Comparison of ENCODE assay signal across 10 cellular contexts in genomic region chr1:32742956-32743355, GRCh38. TPM values are rescaled to one million over a fixed set of nuclear protein-coding genes. Genes with fewer than 3 reads are reported as not detected.
DNase-seq lines count a peak whose midpoint lies in the region; ATAC-seq and TF ChIP-seq lines count a peak whose summit lies in the region.
"Had no signal": no experiment of that assay in that cellular context is flagged by ENCODE, and none has a peak within 500 bp of the region (broad histone marks: within the 10 kb centered on the region; RNA-seq: fewer than 3 reads in every experiment).

No MANE protein-coding gene starts in this region.

- DNase-seq in activated CD4-positive, alpha-beta T cell treated with anti-CD3 and anti-CD28 coated beads, Interleukin-2, amount 10 ng/mL, durations not matched to agents 24 days and 14 days = no peak
- DNase-seq in activated CD4-positive, alpha-beta T cell treated with anti-CD3 and anti-CD28 coated beads, Interleukin-2, amount 50 U/mL, for 1 hour = no peak
- no peak for DNase-seq in astrocyte of the cerebellum (ENCODE audit: low read depth)
- DNase-seq in AG20443 (ENCODE audit: low spot score) = no peak
- DNase-seq: CD4-positive, CD25-positive, alpha-beta regulatory T cell; NCI-H524 treated with DMSO at 0.1 percent for 48 hours had no signal

- H3K36me3 Mint-ChIP-seq in activated CD4-positive, alpha-beta T cell treated with anti-CD3 and anti-CD28 coated beads, Interleukin-2, amount 10 ng/mL, durations not matched to agents 24 days and 14 days (ENCODE audit: low read depth) = no peaks in the 10 kb centered on the region
- H3K36me3 Mint-ChIP-seq: CD4-positive, CD25-positive, alpha-beta regulatory T cell had no signal

- H3K27ac Mint-ChIP-seq in activated CD4-positive, alpha-beta T cell treated with anti-CD3 and anti-CD28 coated beads, Interleukin-2, amount 10 ng/mL, durations not matched to agents 24 days and 14 days = no peak overlapping the region
- H3K27ac Mint-ChIP-seq: CD4-positive, CD25-positive, alpha-beta regulatory T cell had no signal

- no peak overlapping the region for H3K9ac ChIP-seq in liver (ENCODE audit: low read depth in 1 of 2, low read length in 2 of 2)

- no peaks in the 10 kb centered on the region for H3K9me3 Mint-ChIP-seq in activated CD4-positive, alpha-beta T cell treated with anti-CD3 and anti-CD28 coated beads, Interleukin-2, amount 10 ng/mL, durations not matched to agents 24 days and 14 days

- in situ Hi-C loops in astrocyte of the cerebellum (cut with HindIII; ENCODE audit: low sequenced_read_pairs) = no loop called here

- H3K36me3 ChIP-seq in liver (ENCODE audit: control insufficient read depth in 4 of 4, insufficient read depth in 3 of 4, low read depth in 1 of 4, low read length in 3 of 4) (no peaks in the 10 kb centered on the region), thymus (ENCODE audit: control insufficient read depth, insufficient read depth) (no peaks in the 10 kb centered on the region)

- TF ChIP-seq CTCF in astrocyte of the cerebellum (IDR thresholded peaks at IDR 0.05; ENCODE audit: low read depth, low read length, missing control alignments) = no peak
- no peak for TF ChIP-seq CTCF in liver (IDR thresholded peaks at IDR 0.05; ENCODE audit: low read depth, low read length, missing input control)

- H3K9me3 ChIP-seq in liver (ENCODE audit: control insufficient read depth in 4 of 4, low read length in 3 of 4) (no peaks in the 10 kb centered on the region), thymus (ENCODE audit: control insufficient read depth) (no peaks in the 10 kb centered on the region)

- H3K4me1 Mint-ChIP-seq in activated CD4-positive, alpha-beta T cell treated with anti-CD3 and anti-CD28 coated beads, Interleukin-2, amount 10 ng/mL, durations not matched to agents 24 days and 14 days = no peaks in the 10 kb centered on the region

- H3K27me3 Mint-ChIP-seq in activated CD4-positive, alpha-beta T cell treated with anti-CD3 and anti-CD28 coated beads, Interleukin-2, amount 10 ng/mL, durations not matched to agents 24 days and 14 days = peaks cover 39% of the 10 kb centered on the region

- H3K4me3 Mint-ChIP-seq in activated CD4-positive, alpha-beta T cell treated with anti-CD3 and anti-CD28 coated beads, Interleukin-2, amount 10 ng/mL, durations not matched to agents 24 days and 14 days = peak overlapping the region; percentile 74

- intact Hi-C loops in activated CD4-positive, alpha-beta T cell treated with anti-CD3 and anti-CD28 coated beads, Interleukin-2, amount 10 ng/mL, durations not matched to agents 24 days and 14 days (cut with micrococcal nuclease) = no loop called here

- WGBS in liver = 55% methylated on average over 4 of the region's 4 CpGs
- 93% methylated on average over 4 of the region's 4 CpGs for WGBS in thymus

- no peak for TF ChIP-seq RAD21 in liver (IDR thresholded peaks at IDR 0.05)

- H3K4me1 ChIP-seq in liver (ENCODE audit: control insufficient read depth in 4 of 4, insufficient read depth in 4 of 4, low read length in 3 of 4) (peaks cover 0 to 22% (median 17%) of the 10 kb centered on the region in 4 donors), thymus (ENCODE audit: control insufficient read depth, insufficient read depth, low read length) (peaks cover 4% of the 10 kb centered on the region)

- no peaks in the 10 kb centered on the region for H3K27me3 ChIP-seq in liver (ENCODE audit: control insufficient read depth in 4 of 4, insufficient read depth in 4 of 4, low read length in 3 of 4)
- H3K27me3 ChIP-seq in thymus (ENCODE audit: control insufficient read depth, insufficient read depth) = peaks cover 20% of the 10 kb centered on the region

- H3K4me3 ChIP-seq in astrocyte of the cerebellum (ENCODE audit: low read depth, low read length) = peak overlapping the region; percentile 62
- peak overlapping the region in 1 of 3 donors; percentile 89 for H3K4me3 ChIP-seq in liver (ENCODE audit: low read depth in 1 of 3, low read length in 3 of 3)
- no peak overlapping the region for H3K4me3 ChIP-seq in thymus (ENCODE audit: low read length)

- H3K27ac ChIP-seq in liver (ENCODE audit: low read depth in 1 of 2, low read length in 2 of 2) = peak overlapping the region; percentile 79 to 83
- H3K27ac ChIP-seq in thymus (ENCODE audit: low read depth) = peak overlapping the region; percentile 36

- ATAC-seq in HG02642 (IDR thresholded peaks at IDR 0.05; ENCODE audit: poor library complexity, unreplicated experiment) (no peak), GM19351 (IDR thresholded peaks at IDR 0.05; ENCODE audit: unreplicated experiment) (no peak)

TF ChIP-seq in liver, 16 proteins besides CTCF, POLR2A, EP300 and RAD21:
- TF ChIP-seq RXRA (IDR thresholded peaks at IDR 0.05) = no peak
- TF ChIP-seq JUND (IDR thresholded peaks at IDR 0.05) = no peak
- peak; percentile 18 for TF ChIP-seq FOXA2 (IDR thresholded peaks at IDR 0.05)

RNA-seq across cellular contexts. Expression of gene SYNC, which starts 40.4 kb away (rescaled TPM):
- not detected in 2 replicates for total RNA-seq in activated CD4-positive, alpha-beta T cell treated with anti-CD3 and anti-CD28 coated beads, Interleukin-2, amount 10 ng/mL, durations not matched to agents 24 days and 14 days
- 1 to 10 TPM in 1 of 2 donors, under 1 TPM in 1; 0.23 to 1.5 TPM for total RNA-seq in liver
- polyA plus RNA-seq in liver (under 1 TPM; 0.28 to 0.33 TPM), thymus (2.5 TPM)
- total RNA-seq: CD4-positive, CD25-positive, alpha-beta regulatory T cell had no signal
- polyA plus RNA-seq: CD4-positive, CD25-positive, alpha-beta regulatory T cell had no signal
